Comparison of ENCODE assay signal across 22 cellular contexts in genomic region chr10:123180691-123181090, GRCh38. TPM values are rescaled to one million over a fixed set of nuclear protein-coding genes. Genes with fewer than 3 reads are reported as not detected.
"Had no signal": no experiment of that assay in that cellular context is flagged by ENCODE, and none has a peak within 500 bp of the region (broad histone marks: within the 10 kb centered on the region; RNA-seq: fewer than 3 reads in every experiment).

No MANE protein-coding gene starts in this region.

- H3K27me3 ChIP-seq: Peyer's patch, SJCRH30 had no signal

- H3K27ac ChIP-seq: PC-9, Peyer's patch, SJCRH30 had no signal

- H3K4me2 ChIP-seq: PC-9 had no signal

- H3K36me3 ChIP-seq: SJCRH30 had no signal

- ATAC-seq: HepG2, Right ventricle myocardium inferior, SK-N-SH treated with all-trans-retinoic acid at 6 μM for 48 hours had no signal

- H2AFZ ChIP-seq: PC-9 had no signal

- H3K9me3 ChIP-seq: SJCRH30 had no signal

- DNase-seq: IMR-90, Karpas-422, KG1, MM.1S, NCI-H1092 treated with DMSO at 0.1 percent for 48 hours, NCI-H1436, NCI-H187, NCI-H2029, NCI-H2081 treated with DMSO at 0.1 percent for 48 hours, NCI-H2227 treated with DMSO at 0.1 percent for 48 hours, NCI-H524, NCI-H526 treated with DMSO at 0.1 percent for 48 hours, NCI-H748 treated with DMSO at 0.1 percent for 48 hours, PC-9, Peyer's patch, SHP77 treated with DMSO at 0.1 percent for 48 hours, SJCRH30 had no signal

- H3K4me1 ChIP-seq: Peyer's patch, SJCRH30 had no signal

- H3K4me3 ChIP-seq: PC-9, Peyer's patch, SJCRH30 had no signal

RNA-seq across cellular contexts. Expression of gene HMX2, which starts 32.8 kb away (rescaled TPM):
- total RNA-seq: HepG2, IMR-90, PC-9, Right ventricle myocardium inferior, RPMI7951, SJCRH30 had no signal
- polyA plus RNA-seq: HepG2, IMR-90 had no signal

RNA-seq across cellular contexts. Expression of gene HMX3, which starts 44.9 kb away (rescaled TPM):
- total RNA-seq: HepG2, HT1080, IMR-90, PC-9, Right ventricle myocardium inferior, RPMI7951 had no signal
- polyA plus RNA-seq: HepG2, IMR-90 had no signal
